11 cellular contexts compared by ENCODE assay signal in genomic region chr5:130799015-130799414, GRCh38.
"Had no signal": no experiment of that assay in that cellular context is flagged by ENCODE, and none has a peak within 500 bp of the region (broad histone marks: within the 10 kb centered on the region; RNA-seq: fewer than 3 reads in every experiment).

No MANE protein-coding gene starts in this region.

- H3K9ac ChIP-seq: GM23248 had no signal

- H3K36me3 ChIP-seq: HAP-1 had no signal

- H3K4me3 ChIP-seq: GM23248, GM23338, HAP-1 had no signal

- H2AFZ ChIP-seq: GM23248, GM23338 had no signal

- H3K4me1 ChIP-seq: HAP-1 had no signal

- H3K4me2 ChIP-seq: GM23338 had no signal

- H3K9me3 ChIP-seq: HAP-1 had no signal

- ATAC-seq: GM23338, HCT116 had no signal

- DNase-seq: GM23248, GOT3, H7, H9, HCEC 1CT, HFFc6 had no signal

- H3K27ac ChIP-seq: GM23248 had no signal

- FAIRE-seq: H1, H54 had no signal
